Comparison of ENCODE assay signal across 18 cellular contexts in genomic region chr6:97774973-97775372, GRCh38.
"Had no signal": no experiment of that assay in that cellular context is flagged by ENCODE, and none has a peak within 500 bp of the region (broad histone marks: within the 10 kb centered on the region; RNA-seq: fewer than 3 reads in every experiment).

No MANE protein-coding gene starts in this region.

- H3K27ac ChIP-seq: left ventricle myocardium inferior, spleen had no signal

- H3K4me3 Mint-ChIP-seq: activated CD4-positive, alpha-beta memory T cell treated with anti-CD3 and anti-CD28 coated beads, Interleukin-2, amount 10 ng/mL, durations not matched to agents 7 days and 5 days; activated CD4-positive, alpha-beta T cell treated with anti-CD3 and anti-CD28 coated beads for 36 hours; activated naive CD4-positive, alpha-beta T cell treated with anti-CD3 and anti-CD28 coated beads, Interleukin-2, amount 10 ng/mL, durations not matched to agents 7 days and 5 days; activated naive CD8-positive, alpha-beta T cell treated with anti-CD3 and anti-CD28 coated beads, Interleukin-2, amount 50 U/mL, for 24 hours; mesothelial cell of epicardium; naive thymus-derived CD8-positive, alpha-beta T cell had no signal

- H3K4me3 ChIP-seq: left ventricle myocardium inferior, spleen had no signal

- H3K9me3 ChIP-seq: left ventricle myocardium inferior, spleen had no signal

- H3K9me3 Mint-ChIP-seq: activated CD4-positive, alpha-beta memory T cell treated with anti-CD3 and anti-CD28 coated beads, Interleukin-2, amount 10 ng/mL, durations not matched to agents 7 days and 5 days; activated naive CD4-positive, alpha-beta T cell treated with anti-CD3 and anti-CD28 coated beads, Interleukin-2, amount 10 ng/mL, durations not matched to agents 7 days and 5 days had no signal

- DNase-seq: activated CD4-positive, alpha-beta memory T cell treated with anti-CD3 and anti-CD28 coated beads, Interleukin-2, amount 10 ng/mL, durations not matched to agents 7 days and 5 days; activated CD4-positive, alpha-beta T cell treated with anti-CD3 and anti-CD28 coated beads for 36 hours; activated effector memory CD4-positive, alpha-beta T cell treated with anti-CD3 and anti-CD28 coated beads, Interleukin-2, amount 50 U/mL, for 16 hours; activated naive CD4-positive, alpha-beta T cell treated with anti-CD3 and anti-CD28 coated beads, Interleukin-2, amount 10 ng/mL, durations not matched to agents 7 days and 5 days; activated naive CD8-positive, alpha-beta T cell treated with anti-CD3 and anti-CD28 coated beads, Interleukin-2, amount 50 U/mL, for 24 hours; activated T-cell treated with anti-CD3 and anti-CD28 coated beads for 4 hours; cortex of kidney; foreskin fibroblast; hippocampal formation; left ventricle myocardium inferior; naive thymus-derived CD8-positive, alpha-beta T cell; retina; spleen; stimulated activated CD4-positive, alpha-beta T cell treated with anti-CD3 and anti-CD28 coated beads, Interleukin-4, amount 100 ng/mL, for 24 hours; stimulated activated naive CD8-positive, alpha-beta T cell treated with anti-CD3 and anti-CD28 coated beads, Interleukin-15, Interleukin-2, amounts not matched to agents 100 U/mL and 50 U/mL, for 24 hours; T-helper 9 cell had no signal

- ATAC-seq: activated CD4-positive, alpha-beta T cell treated with anti-CD3 and anti-CD28 coated beads for 36 hours; activated naive CD8-positive, alpha-beta T cell treated with anti-CD3 and anti-CD28 coated beads, Interleukin-2, amount 50 U/mL, for 24 hours; naive thymus-derived CD8-positive, alpha-beta T cell; stimulated activated naive CD8-positive, alpha-beta T cell treated with anti-CD3 and anti-CD28 coated beads, Interleukin-15, Interleukin-2, amounts not matched to agents 100 U/mL and 50 U/mL, for 24 hours had no signal

- H3K27me3 Mint-ChIP-seq: activated CD4-positive, alpha-beta memory T cell treated with anti-CD3 and anti-CD28 coated beads, Interleukin-2, amount 10 ng/mL, durations not matched to agents 7 days and 5 days; activated CD4-positive, alpha-beta T cell treated with anti-CD3 and anti-CD28 coated beads for 36 hours; activated naive CD4-positive, alpha-beta T cell treated with anti-CD3 and anti-CD28 coated beads, Interleukin-2, amount 10 ng/mL, durations not matched to agents 7 days and 5 days; activated naive CD8-positive, alpha-beta T cell treated with anti-CD3 and anti-CD28 coated beads, Interleukin-2, amount 50 U/mL, for 24 hours; progenitor cell of endocrine pancreas had no signal

- H3K4me1 Mint-ChIP-seq: activated CD4-positive, alpha-beta memory T cell treated with anti-CD3 and anti-CD28 coated beads, Interleukin-2, amount 10 ng/mL, durations not matched to agents 7 days and 5 days; activated CD4-positive, alpha-beta T cell treated with anti-CD3 and anti-CD28 coated beads for 36 hours; activated naive CD4-positive, alpha-beta T cell treated with anti-CD3 and anti-CD28 coated beads, Interleukin-2, amount 10 ng/mL, durations not matched to agents 7 days and 5 days; activated naive CD8-positive, alpha-beta T cell treated with anti-CD3 and anti-CD28 coated beads, Interleukin-2, amount 50 U/mL, for 24 hours; naive thymus-derived CD8-positive, alpha-beta T cell had no signal

- H3K36me3 Mint-ChIP-seq: activated naive CD4-positive, alpha-beta T cell treated with anti-CD3 and anti-CD28 coated beads, Interleukin-2, amount 10 ng/mL, durations not matched to agents 7 days and 5 days; mesothelial cell of epicardium; naive thymus-derived CD8-positive, alpha-beta T cell had no signal

- H3K27ac Mint-ChIP-seq: activated CD4-positive, alpha-beta memory T cell treated with anti-CD3 and anti-CD28 coated beads, Interleukin-2, amount 10 ng/mL, durations not matched to agents 7 days and 5 days; activated CD4-positive, alpha-beta T cell treated with anti-CD3 and anti-CD28 coated beads for 36 hours; activated naive CD4-positive, alpha-beta T cell treated with anti-CD3 and anti-CD28 coated beads, Interleukin-2, amount 10 ng/mL, durations not matched to agents 7 days and 5 days; activated naive CD8-positive, alpha-beta T cell treated with anti-CD3 and anti-CD28 coated beads, Interleukin-2, amount 50 U/mL, for 24 hours; mesothelial cell of epicardium; naive thymus-derived CD8-positive, alpha-beta T cell; progenitor cell of endocrine pancreas had no signal

- H3K4me1 ChIP-seq: left ventricle myocardium inferior, spleen had no signal

- H3K36me3 ChIP-seq: left ventricle myocardium inferior, spleen had no signal
